25 cellular contexts compared by ENCODE assay signal in genomic region chr3:185137821-185138220, GRCh38. TPM values are rescaled to one million over a fixed set of nuclear protein-coding genes. Genes with fewer than 3 reads are reported as not detected.
DNase-seq lines count a peak whose midpoint lies in the region; FAIRE-seq and TF ChIP-seq lines count a peak whose summit lies in the region.
"Had no signal": no experiment of that assay in that cellular context is flagged by ENCODE, and none has a peak within 500 bp of the region (broad histone marks: within the 10 kb centered on the region; RNA-seq: fewer than 3 reads in every experiment).

No MANE protein-coding gene starts in this region.

- TF ChIP-seq POLR2A in thyroid gland (IDR thresholded peaks at IDR 0.05): no peak

- H3K36me3 ChIP-seq in SK-N-MC (ENCODE audit: insufficient read depth, low read length): no peaks in the 10 kb centered on the region
- H3K36me3 ChIP-seq in thyroid gland: no peaks in the 10 kb centered on the region
- H3K36me3 ChIP-seq: BLaER1 treated with 17β-estradiol and CSF1 and Interleukin-3, amounts not matched to agents 10 nM and 100 nM had no signal

- FAIRE-seq in frontal cortex (lab: Jason Lieb, UNC): no peak
- FAIRE-seq: A549, GM12878, GM12892, GM18507 had no signal

- H3K4me3 ChIP-seq in SK-N-MC (no peak overlapping the region), thyroid gland (replicated peaks in 1 of 3) (no peak overlapping the region)
- H3K4me3 ChIP-seq: A549; BLaER1 treated with 17β-estradiol and CSF1 and Interleukin-3, amounts not matched to agents 10 nM and 100 nM; GM12878 had no signal

- WGBS in thyroid gland, 2 donors: 97 to 98% methylated on average over 1 of the region's 1 CpG

- H3K4me1 ChIP-seq in thyroid gland: no peaks in the 10 kb centered on the region
- H3K4me1 ChIP-seq: A549; BLaER1 treated with 17β-estradiol and CSF1 and Interleukin-3, amounts not matched to agents 10 nM and 100 nM had no signal

- H3K9me3 ChIP-seq in SK-N-MC (ENCODE audit: low read depth, low read length): no peaks in the 10 kb centered on the region
- no peaks in the 10 kb centered on the region for H3K9me3 ChIP-seq in thyroid gland
- H3K9me3 ChIP-seq: A549 had no signal

- intact Hi-C loops in thyroid gland (cut with DNase I): no loop called here

- no peaks in the 10 kb centered on the region for H3K27me3 ChIP-seq in thyroid gland
- H3K27me3 ChIP-seq: BLaER1 treated with 17β-estradiol and CSF1 and Interleukin-3, amounts not matched to agents 10 nM and 100 nM had no signal

- H3K9ac ChIP-seq in SK-N-MC (ENCODE audit: insufficient read length): no peak overlapping the region
- H3K9ac ChIP-seq: BLaER1 treated with 17β-estradiol and CSF1 and Interleukin-3, amounts not matched to agents 10 nM and 100 nM had no signal

- H3K27ac ChIP-seq in SK-N-MC (0 out of 2 replicates have a peak overlapping the region, but pooled peaks have one; percentile 4), thyroid gland (no peak overlapping the region)
- H3K27ac ChIP-seq: 22Rv1; A549; BLaER1 treated with 17β-estradiol and CSF1 and Interleukin-3, amounts not matched to agents 10 nM and 100 nM; C4-2B had no signal

- TF ChIP-seq CTCF in thyroid gland (IDR thresholded peaks at IDR 0.05): no peak

- DNase-seq in COLO829 (ENCODE audit: low spot score): peak; percentile 77
- no peak for DNase-seq in SK-N-MC (ENCODE audit: low read depth, low spot score)
- DNase-seq in foreskin melanocyte: peak; percentile 78
- DNase-seq in NCI-H526 (lab: John Stamatoyannopoulos, UW): no peak
- DNase-seq in frontal cortex (ENCODE audit: low spot score in 2 of 2): no peak
- DNase-seq in thyroid gland: no peak
- DNase-seq: AML-193; CD4-positive, alpha-beta T cell; CD8-positive, alpha-beta T cell; COR-L47; DMS 273 treated with DMSO at 0.1 percent for 48 hours; DMS53; DMS79; DND-41; EL; GDM1 had no signal

RNA-seq across cellular contexts. Expression of gene C3orf70, which starts 15.0 kb away (rescaled TPM):
- 30.6 TPM for total RNA-seq in frontal cortex
- total RNA-seq in thyroid gland: 1 to 10 TPM; 1.6 to 3.0 (median 2.1) TPM
- total RNA-seq: B cell; CD4-positive, alpha-beta T cell; CD8-positive, alpha-beta T cell; G401 had no signal

Comparison
In these comparisons a context has a peak if more than half of its experiments do, and no peak if none do; other contexts are left out.
1. DNase-seq: peak in COLO829 (single experiment) and foreskin melanocyte (single experiment); none in SK-N-MC (single experiment), NCI-H526 (0 of 2), frontal cortex (0 of 2) and thyroid gland (0 of 2).